In the genomic region with DNA sequence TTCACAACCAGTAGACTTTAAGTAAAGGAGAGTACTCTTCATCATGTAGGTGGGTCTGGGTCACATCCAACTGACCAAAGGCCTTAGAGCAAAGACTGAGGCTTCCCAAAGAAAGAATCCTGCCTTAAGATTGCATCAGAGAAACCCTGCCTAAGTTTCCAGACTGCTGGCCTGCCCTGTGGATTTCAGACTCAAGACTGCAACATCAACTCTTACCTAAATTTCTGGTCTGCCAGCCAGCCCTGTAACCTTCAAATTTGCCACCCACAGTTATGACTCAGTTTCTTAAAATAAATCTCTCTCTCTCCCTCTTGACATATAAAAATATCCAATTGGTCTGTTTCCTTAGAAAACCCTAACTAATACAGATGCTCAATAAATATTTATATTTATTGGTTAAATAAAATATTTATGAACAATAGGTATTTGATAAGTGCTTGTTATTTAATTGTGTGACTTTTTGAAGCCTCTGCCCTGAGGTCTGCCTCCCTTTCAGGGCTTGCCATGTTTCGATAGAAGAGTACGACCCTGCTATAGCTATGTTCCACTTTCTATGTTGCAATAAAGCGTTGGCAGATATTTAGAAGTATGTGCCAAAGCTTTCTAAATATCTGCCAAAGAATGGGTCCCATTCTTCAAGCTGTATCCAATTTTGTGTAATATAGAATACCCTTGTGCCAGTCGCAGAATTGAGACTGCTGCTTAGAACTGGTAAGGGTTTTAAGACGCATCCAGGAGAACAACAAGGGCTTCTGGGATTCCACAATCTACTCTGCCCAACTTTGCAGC, we compare ENCODE assay signal across 23 cellular contexts.
DNase-seq lines count a peak whose midpoint lies in the region; TF ChIP-seq lines count a peak whose summit lies in the region.
"Had no signal": no experiment of that assay in that cellular context is flagged by ENCODE, and none has a peak within 500 bp of the region (broad histone marks: within the 10 kb centered on the region; RNA-seq: fewer than 3 reads in every experiment).

No MANE protein-coding gene starts in this region.

- H3K79me2 ChIP-seq in GM23248 (ENCODE audit: insufficient read depth): no peaks in the 10 kb centered on the region

- in situ Hi-C loops in GM23248 (cut with MboI): no loop called here

- no peaks in the 10 kb centered on the region for H4K20me1 ChIP-seq in GM23248 (ENCODE audit: insufficient read depth)

- H3K9me3 ChIP-seq in GM23248 (ENCODE audit: low read depth): no peaks in the 10 kb centered on the region
- H3K9me3 ChIP-seq in ascending aorta: no peaks in the 10 kb centered on the region
- H3K9me3 ChIP-seq in skeletal muscle tissue (ENCODE audit: control insufficient read depth in 3 of 3, low read length in 3 of 3): no peaks in the 10 kb centered on the region
- H3K9me3 ChIP-seq: pancreas, spleen, thyroid gland had no signal

- DNase-seq in GM23248: peak; percentile 69
- DNase-seq in ascending aorta (ENCODE audit: low spot score in 2 of 2): peak in 1 of 2 donors; percentile 67
- DNase-seq in fibroblast of the conjunctiva (ENCODE audit: low read depth): peak; percentile 57
- no peak for DNase-seq in DMS79 treated with DMSO at 0.1 percent for 48 hours (lab: John Stamatoyannopoulos, UW)
- DNase-seq in activated effector memory CD4-positive, alpha-beta T cell treated with anti-CD3 and anti-CD28 coated beads, Interleukin-2, amount 50 U/mL, for 16 hours: no peak
- DNase-seq in putamen (ENCODE audit: low spot score): no peak
- DNase-seq: activated CD4-positive, alpha-beta T cell treated with anti-CD3 and anti-CD28 coated beads for 48 hours; activated CD8-positive, alpha-beta memory T cell treated with anti-CD3 and anti-CD28 coated beads for 24 hours; activated T-cell treated with anti-CD3 and anti-CD28 coated beads for 4 hours; C1 segment of cervical spinal cord; COR-L47; erythroblast; immature natural killer cell; NCI-H1048; NCI-H446; NCI-H82; pancreas; right cardiac atrium; spleen; stimulated activated naive CD8-positive, alpha-beta T cell treated with anti-CD3 and anti-CD28 coated beads, Interleukin-15, amount 100 ng/mL, for 72 hours; T-cell; thyroid gland had no signal

- H3K36me3 ChIP-seq in GM23248 (ENCODE audit: low read depth) (no peaks in the 10 kb centered on the region), ascending aorta (no peaks in the 10 kb centered on the region), skeletal muscle tissue (ENCODE audit: control insufficient read depth in 3 of 3, insufficient read depth in 3 of 3, low read length in 3 of 3) (no peaks in the 10 kb centered on the region)
- H3K36me3 ChIP-seq: pancreas, spleen, thyroid gland had no signal

- H3K9me2 ChIP-seq in GM23248 (ENCODE audit: insufficient read depth): no peaks in the 10 kb centered on the region

- H3K27ac ChIP-seq in GM23248 (peak overlapping the region; percentile 65), ascending aorta (peak overlapping the region; percentile 25 to 48), skeletal muscle tissue (ENCODE audit: low read depth, low read length) (peak overlapping the region; percentile 61)
- H3K27ac ChIP-seq: pancreas, spleen, thyroid gland had no signal

- H3K4me2 ChIP-seq in GM23248 (ENCODE audit: unreplicated experiment): peak overlapping the region; percentile 37

- TF ChIP-seq CTCF in ascending aorta (IDR thresholded peaks at IDR 0.05): no peak

- 89 to 92% methylated on average over 5 of the region's 5 CpGs for WGBS in GM23248 (ENCODE audit: low coverage in 1 of 2, low lambda C conversion rate in 2 of 2, missing lambda C conversion rate in 2 of 2), 2 experiments

- intact Hi-C loops in ascending aorta (cut with DNase I): no loop called here

- H3K4me3 ChIP-seq in GM23248 (no peak overlapping the region), ascending aorta (no peak overlapping the region), skeletal muscle tissue (ENCODE audit: low read length in 3 of 3) (no peak overlapping the region)
- H3K4me3 ChIP-seq: pancreas, spleen, thyroid gland had no signal

- H3K4me1 ChIP-seq in GM23248 (ENCODE audit: insufficient read depth) (peaks cover 68% of the 10 kb centered on the region), ascending aorta (no peaks in the 10 kb centered on the region), skeletal muscle tissue (ENCODE audit: control insufficient read depth in 3 of 3, insufficient read depth in 3 of 3, low read length in 3 of 3) (peaks cover 9 to 33% (median 16%) of the 10 kb centered on the region in 3 donors)
- H3K4me1 ChIP-seq: pancreas, spleen had no signal

- H3K9ac ChIP-seq in GM23248: 0 out of 2 replicates have a peak overlapping the region, but pooled peaks have one; percentile 6
- peak overlapping the region in 1 of 3 donors; percentile 11 for H3K9ac ChIP-seq in skeletal muscle tissue (ENCODE audit: low read depth in 1 of 3, low read length in 3 of 3)

- H2AFZ ChIP-seq in GM23248: peak overlapping the region; percentile 44; the same call in 1 of the 2 replicates

- H3K27me3 ChIP-seq in GM23248 (replicated peaks; ENCODE audit: insufficient read depth) (no peaks in the 10 kb centered on the region), ascending aorta (no peaks in the 10 kb centered on the region), skeletal muscle tissue (ENCODE audit: control insufficient read depth in 3 of 3, insufficient read depth in 3 of 3, low read length in 3 of 3) (no peaks in the 10 kb centered on the region)
- H3K27me3 ChIP-seq: pancreas, thyroid gland had no signal

- peaks cover 54% of the 10 kb centered on the region for H3F3A ChIP-seq in GM23248 (ENCODE audit: insufficient read depth)

Comparison
In these comparisons a context has a peak if more than half of its experiments do, and no peak if none do; other contexts are left out.
1. DNase-seq: peak in GM23248 (single experiment) and fibroblast of the conjunctiva (single experiment); none in DMS79 treated with DMSO at 0.1 percent for 48 hours (single experiment), activated effector memory CD4-positive, alpha-beta T cell treated with anti-CD3 and anti-CD28 coated beads, Interleukin-2, amount 50 U/mL, for 16 hours (single experiment) and putamen (single experiment).
2. Peak in every context shown above with its lines, with median percentiles within 50 percentile points of each other: H3K27ac ChIP-seq.